ENCODE assay signal across 8 cellular contexts in the genomic region with DNA sequence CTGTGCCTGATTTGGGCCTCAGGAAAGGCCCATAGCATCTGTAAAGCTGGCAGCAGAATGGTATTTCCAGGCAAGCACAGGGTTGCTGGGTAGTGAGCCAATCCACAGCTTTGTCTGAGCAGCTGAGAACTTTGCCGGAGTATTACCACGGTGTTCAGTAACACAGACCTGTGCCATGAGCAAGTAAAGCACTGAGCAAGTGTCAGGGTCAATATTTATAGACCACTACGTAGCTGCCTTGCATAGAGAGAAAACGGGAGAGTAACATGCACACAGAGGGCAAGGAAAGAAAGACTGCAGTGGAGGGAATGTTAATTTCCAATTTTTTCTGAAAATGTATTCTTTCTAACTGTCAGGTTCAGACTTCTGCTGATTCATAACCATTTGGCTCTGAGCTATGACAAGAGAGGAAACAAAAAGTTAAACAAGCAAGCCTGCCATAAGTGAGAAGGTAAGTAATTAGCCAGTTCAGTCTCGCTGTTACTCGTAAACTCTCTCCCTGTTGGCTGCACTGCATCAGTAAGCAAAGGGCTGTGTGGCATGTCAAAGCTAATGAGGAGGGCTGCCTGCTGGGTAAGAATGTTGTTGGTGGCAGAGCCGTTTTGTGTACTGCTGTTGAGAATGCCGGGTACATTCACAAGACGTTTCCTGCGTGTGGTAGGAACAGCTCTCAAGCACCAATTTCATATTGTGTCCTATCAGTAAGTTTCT.
DNase-seq lines count a peak whose midpoint lies in the region; ATAC-seq and TF ChIP-seq lines count a peak whose summit lies in the region.

No MANE protein-coding gene starts in this region.

- peaks cover 15% of the 10 kb centered on the region for H3K4me1 Mint-ChIP-seq in CD4-positive, alpha-beta T cell (ENCODE audit: low read depth)

- H2AFZ ChIP-seq in neural cell (ENCODE audit: low read depth, low read length): no peak overlapping the region

- no peaks in the 10 kb centered on the region for H3K9me2 ChIP-seq in neural cell (ENCODE audit: insufficient read depth, low read length)

- intact Hi-C loops in CD4-positive, alpha-beta T cell (cut with DNase I, micrococcal nuclease): no loop called here

- no peak overlapping the region for H3K27ac Mint-ChIP-seq in CD4-positive, alpha-beta T cell

- TF ChIP-seq EP300 in neural cell (conservative IDR thresholded peaks at IDR 0.05; ENCODE audit: poor library complexity, severe bottlenecking): no peak

- TF ChIP-seq CTCF in CD4-positive, alpha-beta T cell (IDR thresholded peaks at IDR 0.05): no peak
- no peak for TF ChIP-seq CTCF in epithelial cell of proximal tubule (conservative IDR thresholded peaks at IDR 0.05; ENCODE audit: low read depth, low read length)
- TF ChIP-seq CTCF in neural cell (IDR thresholded peaks at IDR 0.05; ENCODE audit: poor library complexity, severe bottlenecking): no peak

- H4K20me1 ChIP-seq in neural cell (ENCODE audit: insufficient read depth): no peaks in the 10 kb centered on the region

- H3K27ac ChIP-seq in CD4-positive, alpha-beta T cell (ENCODE audit: low read depth, low read length): no peak overlapping the region
- H3K27ac ChIP-seq in neural cell (ENCODE audit: low read length): no peak overlapping the region

- peak; percentile 56 for ATAC-seq in CD4-positive, alpha-beta T cell (ENCODE audit: poor library complexity)
- ATAC-seq in HG03442 (IDR thresholded peaks at IDR 0.05; ENCODE audit: unreplicated experiment) (peak; percentile 46), HG03139 (IDR thresholded peaks at IDR 0.05; ENCODE audit: unreplicated experiment) (no peak), HG03520 (IDR thresholded peaks at IDR 0.05; ENCODE audit: unreplicated experiment) (no peak)

- H3K36me3 ChIP-seq in neural cell (ENCODE audit: insufficient read depth, low read length): no peaks in the 10 kb centered on the region

- H3K9me3 Mint-ChIP-seq in CD4-positive, alpha-beta T cell: no peaks in the 10 kb centered on the region

- no peaks in the 10 kb centered on the region for H3K79me2 ChIP-seq in neural cell (replicated peaks; ENCODE audit: insufficient read depth, low read length)

- no peak for TF ChIP-seq RAD21 in neural cell (conservative IDR thresholded peaks at IDR 0.05)

- H3K4me2 ChIP-seq in neural cell (ENCODE audit: low read length): peak overlapping the region; percentile 46

- peak overlapping the region; percentile 7 for H3K4me3 Mint-ChIP-seq in CD4-positive, alpha-beta T cell

- no peak for DNase-seq in CD4-positive, alpha-beta T cell
- DNase-seq in epithelial cell of proximal tubule (ENCODE audit: low read depth): peak; percentile 31
- no peak for DNase-seq in RKO (ENCODE audit: low spot score)
- no peak for DNase-seq in NCI-H82 (lab: John Stamatoyannopoulos, UW)

- H3K36me3 Mint-ChIP-seq in CD4-positive, alpha-beta T cell (ENCODE audit: low read depth): no peaks in the 10 kb centered on the region

- POLR2A ChIA-PET in CD4-positive, alpha-beta T cell (lab: Charles Lee): no interaction called here

- peaks cover 6% of the 10 kb centered on the region for H3F3A ChIP-seq in neural cell (ENCODE audit: insufficient read depth, low read length, poor library complexity, severe bottlenecking)

- H3K27me3 Mint-ChIP-seq in CD4-positive, alpha-beta T cell: no peaks in the 10 kb centered on the region

- CTCF ChIA-PET in CD4-positive, alpha-beta T cell (lab: Charles Lee): no interaction called here

- peak overlapping the region; percentile 37 for H3K4me3 ChIP-seq in epithelial cell of proximal tubule (ENCODE audit: low read depth, low read length)
- H3K4me3 ChIP-seq in neural cell (ENCODE audit: low read length): peak overlapping the region; percentile 49

- no peaks in the 10 kb centered on the region for H3K9me3 ChIP-seq in CD4-positive, alpha-beta T cell (ENCODE audit: control insufficient read depth, low read length)
- no peaks in the 10 kb centered on the region for H3K9me3 ChIP-seq in neural cell (ENCODE audit: low read length)

- no peak overlapping the region for H3K9ac ChIP-seq in neural cell (ENCODE audit: low read length)

- H3K27me3 ChIP-seq in CD4-positive, alpha-beta T cell (ENCODE audit: control insufficient read depth, insufficient read depth, low read length): no peaks in the 10 kb centered on the region
- no peaks in the 10 kb centered on the region for H3K27me3 ChIP-seq in neural cell (ENCODE audit: insufficient read depth, low read depth, low read length)

TF ChIP-seq in neural cell, 6 proteins besides CTCF, POLR2A, EP300 and RAD21:
- TF ChIP-seq TAF1 (IDR thresholded peaks at IDR 0.05; ENCODE audit: low read depth): no peak
- TF ChIP-seq, protein P1, sequence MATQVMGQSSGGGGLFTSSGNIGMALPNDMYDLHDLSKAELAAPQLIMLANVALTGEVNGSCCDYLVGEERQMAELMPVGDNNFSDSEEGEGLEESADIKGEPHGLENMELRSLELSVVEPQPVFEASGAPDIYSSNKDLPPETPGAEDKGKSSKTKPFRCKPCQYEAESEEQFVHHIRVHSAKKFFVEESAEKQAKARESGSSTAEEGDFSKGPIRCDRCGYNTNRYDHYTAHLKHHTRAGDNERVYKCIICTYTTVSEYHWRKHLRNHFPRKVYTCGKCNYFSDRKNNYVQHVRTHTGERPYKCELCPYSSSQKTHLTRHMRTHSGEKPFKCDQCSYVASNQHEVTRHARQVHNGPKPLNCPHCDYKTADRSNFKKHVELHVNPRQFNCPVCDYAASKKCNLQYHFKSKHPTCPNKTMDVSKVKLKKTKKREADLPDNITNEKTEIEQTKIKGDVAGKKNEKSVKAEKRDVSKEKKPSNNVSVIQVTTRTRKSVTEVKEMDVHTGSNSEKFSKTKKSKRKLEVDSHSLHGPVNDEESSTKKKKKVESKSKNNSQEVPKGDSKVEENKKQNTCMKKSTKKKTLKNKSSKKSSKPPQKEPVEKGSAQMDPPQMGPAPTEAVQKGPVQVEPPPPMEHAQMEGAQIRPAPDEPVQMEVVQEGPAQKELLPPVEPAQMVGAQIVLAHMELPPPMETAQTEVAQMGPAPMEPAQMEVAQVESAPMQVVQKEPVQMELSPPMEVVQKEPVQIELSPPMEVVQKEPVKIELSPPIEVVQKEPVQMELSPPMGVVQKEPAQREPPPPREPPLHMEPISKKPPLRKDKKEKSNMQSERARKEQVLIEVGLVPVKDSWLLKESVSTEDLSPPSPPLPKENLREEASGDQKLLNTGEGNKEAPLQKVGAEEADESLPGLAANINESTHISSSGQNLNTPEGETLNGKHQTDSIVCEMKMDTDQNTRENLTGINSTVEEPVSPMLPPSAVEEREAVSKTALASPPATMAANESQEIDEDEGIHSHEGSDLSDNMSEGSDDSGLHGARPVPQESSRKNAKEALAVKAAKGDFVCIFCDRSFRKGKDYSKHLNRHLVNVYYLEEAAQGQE (IDR thresholded peaks at IDR 0.05; ENCODE audit: borderline replicate concordance): no peak
- TF ChIP-seq MXI1 (conservative IDR thresholded peaks at IDR 0.05; ENCODE audit: poor library complexity, severe bottlenecking): no peak
- TF ChIP-seq POLR2AphosphoS5 (IDR thresholded peaks at IDR 0.05): no peak
- no peak for TF ChIP-seq SMC3 (conservative IDR thresholded peaks at IDR 0.05; ENCODE audit: poor library complexity)
- TF ChIP-seq EZH2 (IDR thresholded peaks at IDR 0.05; ENCODE audit: borderline replicate concordance, insufficient read depth, low read length, poor library complexity, severe bottlenecking): no peak

Comparison
In these comparisons a context has a peak if more than half of its experiments do, and no peak if none do; other contexts are left out.
1. ATAC-seq: peak in CD4-positive, alpha-beta T cell (single experiment) and HG03442 (single experiment); none in HG03139 (single experiment) and HG03520 (single experiment).